In genomic region chr12:29317556-29318363, GRCh38 we compare ENCODE assay signal across 9 cellular contexts.
DNase-seq lines count a peak whose midpoint lies in the region; ATAC-seq lines count a peak whose summit lies in the region.
"Had no signal": no experiment of that assay in that cellular context is flagged by ENCODE, and none has a peak within 500 bp of the region (broad histone marks: within the 10 kb centered on the region; RNA-seq: fewer than 3 reads in every experiment).

No MANE protein-coding gene starts in this region.

- H3K27ac ChIP-seq in BLaER1 treated with 17β-estradiol and CSF1 and Interleukin-3, amounts not matched to agents 10 nM and 100 nM, result peak overlapping the region in 1 of 11 experiments; percentile 0; a peak in 2 of 22 replicates
- H3K27ac ChIP-seq: thoracic aorta had no signal

- H3K4me2 ChIP-seq in BLaER1 treated with 17β-estradiol and CSF1 and Interleukin-3, amounts not matched to agents 10 nM and 100 nM, result peak overlapping the region in 7 of 11 experiments; percentile 3 to 51 (median 34); a peak in 9 of 22 replicates

- no peaks in the 10 kb centered on the region for H4K20me1 ChIP-seq in BLaER1 treated with 17β-estradiol and CSF1 and Interleukin-3, amounts not matched to agents 10 nM and 100 nM

- DNase-seq in NCI-H2029 treated with DMSO at 0.1 percent for 48 hours (lab: John Stamatoyannopoulos, UW) (peak; percentile 44), T-helper 22 cell (ENCODE audit: low read depth) (peak; percentile 14), cerebellum (ENCODE audit: low spot score) (peak; percentile 32), left kidney (ENCODE audit: low read depth, low spot score) (peak; percentile 84)
- DNase-seq in stimulated activated CD8-positive, alpha-beta memory T cell treated with anti-CD3 and anti-CD28 coated beads, Interleukin-4, amount 100 ng/mL, for 48 hours, result peak; percentile 33

- peak; percentile 100 for ATAC-seq in GM18867 (IDR thresholded peaks at IDR 0.05; ENCODE audit: unreplicated experiment)
- peak; percentile 92 for ATAC-seq in HG03025 (IDR thresholded peaks at IDR 0.05; ENCODE audit: low FRiP score, unreplicated experiment)

- H3K4me3 ChIP-seq in BLaER1 treated with 17β-estradiol and CSF1 and Interleukin-3, amounts not matched to agents 10 nM and 100 nM, result no peak overlapping the region
- H3K4me3 ChIP-seq: thoracic aorta had no signal

- no peaks in the 10 kb centered on the region for H3K27me3 ChIP-seq in BLaER1 treated with 17β-estradiol and CSF1 and Interleukin-3, amounts not matched to agents 10 nM and 100 nM

- H3K9me3 ChIP-seq in BLaER1 treated with 17β-estradiol and CSF1 and Interleukin-3, amounts not matched to agents 10 nM and 100 nM (replicated peaks in 1 of 11), result peaks cover 2 to 9% (median 7%) of the 10 kb centered on the region in 11 experiments
- H3K9me3 ChIP-seq: thoracic aorta had no signal

- H3K9ac ChIP-seq in BLaER1 treated with 17β-estradiol and CSF1 and Interleukin-3, amounts not matched to agents 10 nM and 100 nM, result no peak overlapping the region

- H3K36me3 ChIP-seq in BLaER1 treated with 17β-estradiol and CSF1 and Interleukin-3, amounts not matched to agents 10 nM and 100 nM, result peaks cover 8 to 66% (median 21%) of the 10 kb centered on the region in 11 experiments
- H3K36me3 ChIP-seq: thoracic aorta had no signal

- H3K4me1 ChIP-seq in BLaER1 treated with 17β-estradiol and CSF1 and Interleukin-3, amounts not matched to agents 10 nM and 100 nM, result peaks cover 0 to 18% (median 10%) of the 10 kb centered on the region in 10 experiments; a peak in 16 of 20 replicates

Comparison
In these comparisons a context has a peak if more than half of its experiments do, and no peak if none do; other contexts are left out.
1. DNase-seq: peak in every context shown above with its lines; median percentile 84 in left kidney; 44 in NCI-H2029 treated with DMSO at 0.1 percent for 48 hours; 33 in stimulated activated CD8-positive, alpha-beta memory T cell treated with anti-CD3 and anti-CD28 coated beads, Interleukin-4, amount 100 ng/mL, for 48 hours; 32 in cerebellum; 14 in T-helper 22 cell.